In the genomic region with DNA sequence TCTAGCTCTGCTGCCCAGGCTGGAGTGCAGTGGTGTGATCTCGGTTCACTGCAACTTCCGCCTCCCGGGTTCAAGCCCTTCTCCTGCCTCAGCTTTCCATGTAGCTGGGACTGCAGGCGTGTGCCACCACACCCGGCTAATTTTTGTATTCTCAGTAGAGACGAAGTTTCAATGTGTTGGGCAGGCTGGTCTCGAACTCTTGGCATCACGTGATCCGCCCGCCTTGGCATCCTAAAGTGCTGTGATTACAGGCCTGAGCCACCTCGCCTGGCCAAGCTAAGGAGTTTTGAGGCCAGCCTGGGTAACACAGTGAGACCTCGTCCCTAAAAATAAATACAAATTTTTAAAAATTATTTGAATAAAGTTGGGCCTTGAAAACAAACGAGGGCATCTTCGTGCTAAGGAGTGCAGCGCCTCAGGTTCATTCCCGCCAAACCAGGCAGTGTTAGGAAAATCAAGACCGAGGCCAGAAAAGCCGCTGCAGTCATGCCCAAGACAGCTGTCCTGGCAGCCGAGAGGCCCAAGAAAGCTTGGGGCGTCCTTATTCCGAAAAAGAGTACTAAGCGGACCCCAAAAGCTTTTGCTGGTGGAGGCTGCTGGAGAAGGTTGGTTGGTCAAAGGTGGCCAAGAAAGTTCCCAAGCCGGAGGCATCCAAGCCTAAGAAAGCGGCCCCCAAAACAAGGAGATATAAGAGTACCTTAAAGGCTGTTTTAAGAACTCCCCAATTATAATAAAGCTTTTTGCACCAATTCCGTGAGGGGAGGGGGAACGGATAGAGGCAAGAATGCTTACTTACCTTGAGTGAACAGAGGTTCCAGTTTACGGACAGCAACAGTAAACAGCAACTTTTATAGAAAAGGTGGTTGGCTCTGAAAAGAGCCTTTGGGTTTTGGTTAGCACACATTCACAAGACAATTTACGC, we compare ENCODE assay signal across 7 cellular contexts.
DNase-seq lines count a peak whose midpoint lies in the region; ATAC-seq, FAIRE-seq and TF ChIP-seq lines count a peak whose summit lies in the region.

No MANE protein-coding gene starts in this region.

- in situ Hi-C loops in GM23248 (cut with MboI), result loop anchor here (25.0 kb wide), 1 partner anchor 941 kb away; a partner anchor contains a TSS
- in situ Hi-C loops in K562 (cut with MboI), result loop anchor here (5.0 to 25.0 kb wide), 3 partner anchors 74 to 936 kb away; a partner anchor contains a TSS

- H3K27ac ChIP-seq in GM23248, result peak overlapping the region; percentile 68
- H3K27ac ChIP-seq in K562 (ENCODE audit: extremely low read depth, low read depth, low read length), result peak overlapping the region; percentile 99
- H3K27ac ChIP-seq in tibial nerve, result peak overlapping the region; percentile 67 to 96 (median 90)

- H3K9me3 ChIP-seq in GM23248 (ENCODE audit: low read depth), result no peaks in the 10 kb centered on the region
- H3K9me3 ChIP-seq in K562 (replicated peaks; ENCODE audit: control insufficient read depth, insufficient read depth, low read depth, low read length), result no peaks in the 10 kb centered on the region
- H3K9me3 ChIP-seq in tibial nerve, result no peaks in the 10 kb centered on the region

- H2AFZ ChIP-seq in GM23248 (peak overlapping the region; percentile 85), K562 (ENCODE audit: low read depth, low read length) (no peak overlapping the region)

- TF ChIP-seq EP300 in K562 (IDR thresholded peaks at IDR 0.05; ENCODE audit: low read length), result no peak
- no peak for TF ChIP-seq EP300 in tibial nerve (IDR thresholded peaks at IDR 0.05)

- no TSS peak for BruUV-seq in K562 (replicated peaks; lab: Mats Ljungman, UMichigan)

- H4K20me1 ChIP-seq in GM23248 (ENCODE audit: insufficient read depth), result no peaks in the 10 kb centered on the region
- peaks cover 40% of the 10 kb centered on the region for H4K20me1 ChIP-seq in K562 (replicated peaks; ENCODE audit: control insufficient read depth, insufficient read depth, low read length)

- H3K9ac ChIP-seq in GM23248 (peak overlapping the region; percentile 85), K562 (ENCODE audit: insufficient read depth in 1 of 2, low read depth in 2 of 2, low read length in 2 of 2) (peak overlapping the region; percentile 88 to 99)

- peaks cover 12% of the 10 kb centered on the region for H3K4me1 ChIP-seq in GM23248 (ENCODE audit: insufficient read depth)
- H3K4me1 ChIP-seq in K562 (replicated peaks in 1 of 2; ENCODE audit: control insufficient read depth in 2 of 2, insufficient read depth in 2 of 2, low read length in 2 of 2), result peaks cover 7 to 12% of the 10 kb centered on the region in 2 experiments
- H3K4me1 ChIP-seq in tibial nerve, result peaks cover 0 to 21% (median 0%) of the 10 kb centered on the region in 4 donors

- peak overlapping the region; percentile 98 for H3K4me2 ChIP-seq in GM23248 (ENCODE audit: unreplicated experiment)
- H3K4me2 ChIP-seq in K562 (ENCODE audit: insufficient read depth, low read length), result peak overlapping the region; percentile 97

- FAIRE-seq in K562 (lab: Jason Lieb, UNC), result no peak
- FAIRE-seq in D721Med (lab: Jason Lieb, UNC), result no peak

- H3K79me2 ChIP-seq in GM23248 (ENCODE audit: insufficient read depth), result peaks cover 9% of the 10 kb centered on the region
- peaks cover 97% of the 10 kb centered on the region for H3K79me2 ChIP-seq in K562 (ENCODE audit: control insufficient read depth, insufficient read depth, low read length)

- H3K36me3 ChIP-seq in GM23248 (ENCODE audit: low read depth) (no peaks in the 10 kb centered on the region), K562 (ENCODE audit: control insufficient read depth, insufficient read depth, low read length) (peaks cover 70% of the 10 kb centered on the region), tibial nerve (no peaks in the 10 kb centered on the region)

- CTCF ChIA-PET in K562 (lab: Yijun Ruan, JAX; ENCODE audit: low intra/inter-chr PET ratio), result interaction anchor here (0.7 kb wide), 1 partner anchor 108 kb away, joined by 4 read pairs; no protein-coding TSS in a partner anchor

- TF ChIP-seq RAD21 in K562 (CRISPR knock-in tag; conservative IDR thresholded peaks at IDR 0.05 in 1 of 2, IDR thresholded peaks at IDR 0.05 in 1 of 2), result no peak

- 26 to 28% methylated on average over 28 of the region's 28 CpGs for whole genome bisulfite sequencing in GM23248 (ENCODE audit: low coverage in 1 of 2, low lambda C conversion rate in 2 of 2, missing lambda C conversion rate in 2 of 2), 2 experiments
- WGBS in K562 (ENCODE audit: insufficient coverage, low coverage, missing lambda C conversion rate), result under 1% methylated on average over 28 of the region's 28 CpGs
- WGBS in lower leg skin, 2 donors, result 23 to 42% methylated on average over 27 to 28 of the region's 28 CpGs
- WGBS in tibial nerve, 2 donors, result 20 to 23% methylated on average over 28 of the region's 28 CpGs

- peaks cover 37% of the 10 kb centered on the region for H3F3A ChIP-seq in GM23248 (ENCODE audit: insufficient read depth)

- POLR2A ChIA-PET in K562 (lab: Yijun Ruan, JAX), result interaction anchor here (0.6 to 18.6 kb wide), 51 partner anchors 8 to 1642 kb away, joined by 3 to 1095 read pairs (median 4); a partner anchor contains a TSS

- H3K9me1 ChIP-seq in K562 (ENCODE audit: control insufficient read depth, insufficient read depth, low read length), result no peaks in the 10 kb centered on the region

- ATAC-seq in K562, result no peak
- no peak for ATAC-seq in GM21390 (IDR thresholded peaks at IDR 0.05; ENCODE audit: unreplicated experiment)

- peak; percentile 52 for DNase-seq in GM23248
- DNase-seq in NOMO-1 treated with DMSO at 0.1 percent for 48 hours (lab: John Stamatoyannopoulos, UW; ENCODE audit: unreplicated experiment), result peak; percentile 56
- peak in 1 of 4 experiments; percentile 47 for DNase-seq in K562 (ENCODE audit: extremely low read depth in 1 of 4, low spot score in 3 of 4)
- DNase-seq in lower leg skin (ENCODE audit: low spot score in 2 of 2), result no peak
- DNase-seq in tibial nerve (ENCODE audit: low spot score in 2 of 2), result no peak
- no peak for DNase-seq in D721Med (ENCODE audit: insufficient read length, low spot score)

- H3K9me2 ChIP-seq in GM23248 (ENCODE audit: insufficient read depth), result no peaks in the 10 kb centered on the region

- peak overlapping the region; percentile 75 for H3K4me3 ChIP-seq in GM23248
- peak overlapping the region; percentile 86 for H3K4me3 ChIP-seq in K562
- peak overlapping the region; percentile 39 for H3K4me3 ChIP-seq in lower leg skin (ENCODE audit: low read depth, poor library complexity, severe bottlenecking)
- H3K4me3 ChIP-seq in tibial nerve, result peak overlapping the region; percentile 44 to 77 (median 66)

- no peaks in the 10 kb centered on the region for H3K27me3 ChIP-seq in GM23248 (replicated peaks; ENCODE audit: insufficient read depth)
- no peaks in the 10 kb centered on the region for H3K27me3 ChIP-seq in K562 (ENCODE audit: control insufficient read depth in 2 of 2, insufficient read depth in 2 of 2, low read length in 2 of 2)
- peaks cover 0 to 54% of the 10 kb centered on the region in 2 donors for H3K27me3 ChIP-seq in tibial nerve

- TF ChIP-seq CTCF in K562 (IDR thresholded peaks at IDR 0.05 in 2 of 3, conservative IDR thresholded peaks at IDR 0.05 in 1 of 3; ENCODE audit: insufficient read depth in 2 of 3, low read depth in 1 of 3, low read length in 3 of 3) (no peak), lower leg skin (IDR thresholded peaks at IDR 0.05) (no peak), tibial nerve (IDR thresholded peaks at IDR 0.05) (no peak), D721Med (IDR thresholded peaks at IDR 0.05; ENCODE audit: insufficient read depth, missing control alignments) (no peak)

- intact Hi-C loops in K562 (cut with micrococcal nuclease), result no loop called here
- intact Hi-C loops in lower leg skin (cut with DNase I; ENCODE audit: low total_unique reads), result no loop called here

- TF ChIP-seq POLR2A in K562 (conservative IDR thresholded peaks at IDR 0.05), result peak; percentile 28
- TF ChIP-seq POLR2A in lower leg skin (IDR thresholded peaks at IDR 0.05), result no peak
- no peak for TF ChIP-seq POLR2A in tibial nerve (IDR thresholded peaks at IDR 0.05)

TF ChIP-seq in K562, 482 proteins besides CTCF, POLR2A, EP300 and RAD21 (continues in another document):
- TF ChIP-seq CREBBP (IDR thresholded peaks at IDR 0.05; ENCODE audit: low read depth, low read length) (no peak), RBFOX2 (IDR thresholded peaks at IDR 0.05; ENCODE audit: low read depth, low read length) (peak; percentile 74), FUS (optimal IDR thresholded peaks at IDR 0.05; ENCODE audit: low read depth, low read length) (no peak), SAP30 (IDR thresholded peaks at IDR 0.05; ENCODE audit: borderline replicate concordance, insufficient read depth, low read depth, low read length, poor library complexity, severe bottlenecking) (peak; percentile 45), SMARCB1 (IDR thresholded peaks at IDR 0.05; ENCODE audit: insufficient read length, low read depth) (no peak), ZNF124 (CRISPR knock-in tag; IDR thresholded peaks at IDR 0.05) (no peak), KAT7 (CRISPR knock-in tag; IDR thresholded peaks at IDR 0.05; ENCODE audit: borderline replicate concordance) (no peak), ZNF174 (CRISPR knock-in tag; IDR thresholded peaks at IDR 0.05) (no peak), E2F6 (IDR thresholded peaks at IDR 0.05; ENCODE audit: borderline replicate concordance in 1 of 2, extremely low read depth in 1 of 2, insufficient read depth in 1 of 2, insufficient read length in 1 of 2, low read depth in 1 of 2, low read length in 1 of 2, poor library complexity in 1 of 2, severe bottlenecking in 1 of 2) (peak in 1 of 2 experiments; percentile 55)
- TF ChIP-seq, protein P1, sequence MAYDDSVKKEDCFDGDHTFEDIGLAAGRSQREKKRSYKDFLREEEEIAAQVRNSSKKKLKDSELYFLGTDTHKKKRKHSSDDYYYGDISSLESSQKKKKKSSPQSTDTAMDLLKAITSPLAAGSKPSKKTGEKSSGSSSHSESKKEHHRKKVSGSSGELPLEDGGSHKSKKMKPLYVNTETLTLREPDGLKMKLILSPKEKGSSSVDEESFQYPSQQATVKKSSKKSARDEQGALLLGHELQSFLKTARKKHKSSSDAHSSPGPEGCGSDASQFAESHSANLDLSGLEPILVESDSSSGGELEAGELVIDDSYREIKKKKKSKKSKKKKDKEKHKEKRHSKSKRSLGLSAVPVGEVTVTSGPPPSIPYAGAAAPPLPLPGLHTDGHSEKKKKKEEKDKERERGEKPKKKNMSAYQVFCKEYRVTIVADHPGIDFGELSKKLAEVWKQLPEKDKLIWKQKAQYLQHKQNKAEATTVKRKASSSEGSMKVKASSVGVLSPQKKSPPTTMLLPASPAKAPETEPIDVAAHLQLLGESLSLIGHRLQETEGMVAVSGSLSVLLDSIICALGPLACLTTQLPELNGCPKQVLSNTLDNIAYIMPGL (CRISPR knock-in tag; IDR thresholded peaks at IDR 0.05), result 0 out of 2 replicates have a peak, but pooled peaks have one; percentile 10

Comparison
In these comparisons a context has a peak if more than half of its experiments do, and no peak if none do; other contexts are left out.
1. DNase-seq: peak in GM23248 (single experiment) and NOMO-1 treated with DMSO at 0.1 percent for 48 hours (single experiment); none in lower leg skin (0 of 2), tibial nerve (0 of 2) and D721Med (single experiment).
2. Peak in every context shown above with its lines, with median percentiles within 50 percentile points of each other: H3K27ac ChIP-seq and H3K4me3 ChIP-seq.